In the genomic region with DNA sequence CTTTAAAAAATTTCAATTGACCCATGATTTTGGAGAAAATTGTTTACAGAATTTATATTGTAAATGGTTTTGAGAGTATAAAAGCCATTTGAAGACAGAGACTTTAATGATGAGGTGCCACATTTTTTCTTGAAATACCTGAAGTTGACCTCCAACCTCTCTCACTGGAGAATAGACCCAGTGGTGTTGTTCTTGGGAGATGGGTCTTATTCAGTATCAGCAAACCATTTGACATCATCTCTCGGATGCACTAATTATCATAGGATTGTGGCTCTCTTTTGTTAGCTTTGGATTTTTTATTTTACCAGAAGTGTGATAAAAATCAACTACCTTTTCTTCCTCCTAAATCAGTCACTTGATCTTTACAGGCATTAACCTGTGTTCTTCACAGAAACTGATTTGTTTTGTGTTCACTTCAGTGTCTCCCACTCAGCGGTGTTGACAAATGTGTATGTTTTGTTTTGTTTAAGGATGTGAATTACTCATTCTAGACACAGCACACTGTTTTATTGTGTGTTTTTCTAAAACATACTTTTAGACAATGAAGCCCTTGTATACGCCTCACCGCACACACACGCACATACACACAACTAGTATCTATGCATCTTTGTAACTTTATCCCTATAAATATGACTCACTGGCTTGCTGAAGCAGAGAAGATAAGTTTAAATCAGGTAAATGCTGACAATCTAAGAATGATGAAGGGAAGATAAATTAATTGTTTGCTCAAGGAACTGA, we compare ENCODE assay signal across 18 cellular contexts.
DNase-seq lines count a peak whose midpoint lies in the region; ATAC-seq, FAIRE-seq and TF ChIP-seq lines count a peak whose summit lies in the region.
"Had no signal": no experiment of that assay in that cellular context is flagged by ENCODE, and none has a peak within 500 bp of the region (broad histone marks: within the 10 kb centered on the region; RNA-seq: fewer than 3 reads in every experiment).

No MANE protein-coding gene starts in this region.

- TF ChIP-seq CTCF in astrocyte (IDR thresholded peaks at IDR 0.05; ENCODE audit: insufficient read depth, low read depth, low read length) (no peak), gastrocnemius medialis (IDR thresholded peaks at IDR 0.05 in 4 of 5, conservative IDR thresholded peaks at IDR 0.05 in 1 of 5) (no peak)

- peak overlapping the region; percentile 22 for H3K4me2 ChIP-seq in astrocyte (ENCODE audit: low read length)

- H4K20me1 ChIP-seq in astrocyte (ENCODE audit: insufficient read depth, low read length), result no peaks in the 10 kb centered on the region

- H2AFZ ChIP-seq in astrocyte (ENCODE audit: low read depth, low read length), result no peak overlapping the region

- no peak overlapping the region for H3K9ac ChIP-seq in astrocyte (ENCODE audit: low read length)

- H3K4me3 Mint-ChIP-seq in astrocyte (ENCODE audit: unreplicated experiment), result no peak overlapping the region
- H3K4me3 Mint-ChIP-seq in activated CD8-positive, alpha-beta T cell treated with anti-CD3 and anti-CD28 coated beads, Interleukin-2, amount 10 ng/mL, durations not matched to agents 7 days and 5 days, result no peak overlapping the region

- no peak for TF ChIP-seq POLR2A in gastrocnemius medialis (IDR thresholded peaks at IDR 0.05)

- CTCF ChIA-PET in activated CD8-positive, alpha-beta T cell treated with anti-CD3 and anti-CD28 coated beads, Interleukin-2, amount 10 ng/mL, durations not matched to agents 7 days and 5 days (lab: Charles Lee), result no interaction called here

- peak; percentile 52 for FAIRE-seq in astrocyte (lab: Jason Lieb, UNC)

- no peaks in the 10 kb centered on the region for H3K27me3 Mint-ChIP-seq in astrocyte (ENCODE audit: low read depth, unreplicated experiment)
- H3K27me3 Mint-ChIP-seq in activated CD8-positive, alpha-beta T cell treated with anti-CD3 and anti-CD28 coated beads, Interleukin-2, amount 10 ng/mL, durations not matched to agents 7 days and 5 days (ENCODE audit: low read depth), result no peaks in the 10 kb centered on the region

- in situ Hi-C loops in gastrocnemius medialis (cut with MboI; ENCODE audit: low sequenced_read_pairs in 4 of 4), result no loop called here

- no peaks in the 10 kb centered on the region for H3K4me1 ChIP-seq in astrocyte (ENCODE audit: insufficient read depth, low read length)
- no peaks in the 10 kb centered on the region for H3K4me1 ChIP-seq in gastrocnemius medialis
- H3K4me1 ChIP-seq: ascending aorta, gastroesophageal sphincter, Peyer's patch, prostate gland had no signal

- H3K36me3 ChIP-seq in astrocyte (ENCODE audit: insufficient read depth, low read length) (no peaks in the 10 kb centered on the region), gastrocnemius medialis (no peaks in the 10 kb centered on the region)
- H3K36me3 ChIP-seq: ascending aorta, gastroesophageal sphincter, Peyer's patch, prostate gland had no signal

- ATAC-seq in gastrocnemius medialis, result no peak
- no peak for ATAC-seq in HG03108 (IDR thresholded peaks at IDR 0.05; ENCODE audit: unreplicated experiment)
- no peak for ATAC-seq in activated CD8-positive, alpha-beta T cell treated with anti-CD3 and anti-CD28 coated beads, Interleukin-2, amount 10 ng/mL, durations not matched to agents 7 days and 5 days
- no peak for ATAC-seq in GM21825 (IDR thresholded peaks at IDR 0.05; ENCODE audit: unreplicated experiment)
- ATAC-seq: gastroesophageal sphincter, mucosa of descending colon had no signal

- POLR2A ChIA-PET in activated CD8-positive, alpha-beta T cell treated with anti-CD3 and anti-CD28 coated beads, Interleukin-2, amount 10 ng/mL, durations not matched to agents 7 days and 5 days (lab: Charles Lee), result no interaction called here

- H3K9me3 Mint-ChIP-seq in astrocyte (ENCODE audit: unreplicated experiment), result peaks cover 7% of the 10 kb centered on the region
- no peaks in the 10 kb centered on the region for H3K9me3 Mint-ChIP-seq in activated CD8-positive, alpha-beta T cell treated with anti-CD3 and anti-CD28 coated beads, Interleukin-2, amount 10 ng/mL, durations not matched to agents 7 days and 5 days (ENCODE audit: insufficient read depth)

- H3K36me3 Mint-ChIP-seq in astrocyte (ENCODE audit: low read depth, unreplicated experiment), result peaks cover 1% of the 10 kb centered on the region
- H3K36me3 Mint-ChIP-seq in activated CD8-positive, alpha-beta T cell treated with anti-CD3 and anti-CD28 coated beads, Interleukin-2, amount 10 ng/mL, durations not matched to agents 7 days and 5 days (ENCODE audit: low read depth), result no peaks in the 10 kb centered on the region

- H3K4me1 Mint-ChIP-seq in astrocyte (ENCODE audit: low read depth, unreplicated experiment), result peaks cover 16% of the 10 kb centered on the region
- H3K4me1 Mint-ChIP-seq in activated CD8-positive, alpha-beta T cell treated with anti-CD3 and anti-CD28 coated beads, Interleukin-2, amount 10 ng/mL, durations not matched to agents 7 days and 5 days (ENCODE audit: low read depth), result no peaks in the 10 kb centered on the region

- H3K27ac Mint-ChIP-seq in astrocyte (ENCODE audit: unreplicated experiment), result no peak overlapping the region
- no peak overlapping the region for H3K27ac Mint-ChIP-seq in activated CD8-positive, alpha-beta T cell treated with anti-CD3 and anti-CD28 coated beads, Interleukin-2, amount 10 ng/mL, durations not matched to agents 7 days and 5 days

- DNase-seq in DMS153 (lab: John Stamatoyannopoulos, UW) (peak; percentile 92), NCI-H2171 (lab: John Stamatoyannopoulos, UW) (peak; percentile 10), astrocyte (ENCODE audit: low read depth) (peak; percentile 87), kidney tubule cell (ENCODE audit: low spot score) (peak; percentile 75), gastrocnemius medialis (no peak)
- no peak for DNase-seq in activated CD8-positive, alpha-beta T cell treated with anti-CD3 and anti-CD28 coated beads, Interleukin-2, amount 10 ng/mL, durations not matched to agents 7 days and 5 days
- DNase-seq: activated CD8-positive, alpha-beta memory T cell treated with anti-CD3 and anti-CD28 coated beads for 24 hours; activated effector memory CD4-positive, alpha-beta T cell treated with anti-CD3 and anti-CD28 coated beads, Interleukin-2, amount 50 U/mL, for 16 hours; DMS 273 treated with DMSO at 0.1 percent for 48 hours; mucosa of descending colon; NCI-H2227 treated with DMSO at 0.1 percent for 48 hours; Peyer's patch; T1000 had no signal

- no peaks in the 10 kb centered on the region for H3K27me3 ChIP-seq in astrocyte (ENCODE audit: insufficient read depth, low read length)
- no peaks in the 10 kb centered on the region for H3K27me3 ChIP-seq in gastrocnemius medialis
- H3K27me3 ChIP-seq: ascending aorta, gastroesophageal sphincter, Peyer's patch had no signal

- H3K9me3 ChIP-seq in astrocyte (ENCODE audit: insufficient read depth, low read depth, low read length) (no peaks in the 10 kb centered on the region), gastrocnemius medialis (no peaks in the 10 kb centered on the region)
- H3K9me3 ChIP-seq: ascending aorta, gastroesophageal sphincter, mucosa of descending colon, Peyer's patch, prostate gland had no signal

- intact Hi-C loops in gastrocnemius medialis (cut with DNase I; ENCODE audit: low total_unique reads), result no loop called here

- H3K4me3 ChIP-seq in astrocyte (ENCODE audit: insufficient read depth, low read depth, low read length) (no peak overlapping the region), gastrocnemius medialis (no peak overlapping the region)
- H3K4me3 ChIP-seq: ascending aorta, gastroesophageal sphincter, mucosa of descending colon, Peyer's patch, prostate gland had no signal

- H3K79me2 ChIP-seq in astrocyte (ENCODE audit: insufficient read depth, low read length), result no peaks in the 10 kb centered on the region

- H3K27ac ChIP-seq in astrocyte (ENCODE audit: low read depth, low read length) (no peak overlapping the region), gastrocnemius medialis (no peak overlapping the region)
- H3K27ac ChIP-seq: ascending aorta, gastroesophageal sphincter, Peyer's patch, prostate gland had no signal

Comparison
In these comparisons a context has a peak if more than half of its experiments do, and no peak if none do; other contexts are left out.
1. DNase-seq: peak in DMS153 (single experiment), NCI-H2171 (single experiment), astrocyte (single experiment) and kidney tubule cell (single experiment); none in gastrocnemius medialis (0 of 2) and activated CD8-positive, alpha-beta T cell treated with anti-CD3 and anti-CD28 coated beads, Interleukin-2, amount 10 ng/mL, durations not matched to agents 7 days and 5 days (single experiment).